In genomic region chr10:13953371-13953770, GRCh38 we compare ENCODE assay signal across 31 cellular contexts.
"Had no signal": no experiment of that assay in that cellular context is flagged by ENCODE, and none has a peak within 500 bp of the region (broad histone marks: within the 10 kb centered on the region; RNA-seq: fewer than 3 reads in every experiment).

No MANE protein-coding gene starts in this region.

- H3K9me3 ChIP-seq: heart left ventricle, right atrium auricular region, suprapubic skin, tibial artery, upper lobe of right lung had no signal

- ATAC-seq: activated CD4-positive, alpha-beta T cell treated with anti-CD3 and anti-CD28 coated beads for 36 hours; activated CD8-positive, alpha-beta memory T cell treated with anti-CD3 and anti-CD28 coated beads, Interleukin-2, amount 10 ng/mL, durations not matched to agents 7 days and 5 days; activated CD8-positive, alpha-beta T cell treated with anti-CD3 and anti-CD28 coated beads, Interleukin-2, amount 10 ng/mL, durations not matched to agents 7 days and 5 days; activated naive CD8-positive, alpha-beta T cell treated with anti-CD3 and anti-CD28 coated beads, Interleukin-2, amount 50 U/mL, for 24 hours; esophagus mucosa; foreskin keratinocyte; heart left ventricle; left colon; upper lobe of right lung had no signal

- DNase-seq: activated CD4-positive, alpha-beta T cell treated with anti-CD3 and anti-CD28 coated beads for 36 hours; activated CD4-positive, CD25-positive, alpha-beta regulatory T cell; activated CD8-positive, alpha-beta memory T cell treated with anti-CD3 and anti-CD28 coated beads, Interleukin-2, amount 10 ng/mL, durations not matched to agents 7 days and 5 days; activated CD8-positive, alpha-beta T cell treated with anti-CD3 and anti-CD28 coated beads, Interleukin-2, amount 10 ng/mL, durations not matched to agents 7 days and 5 days; activated naive CD8-positive, alpha-beta T cell treated with anti-CD3 and anti-CD28 coated beads, Interleukin-2, amount 50 U/mL, for 24 hours; activated T-cell treated with anti-CD3 and anti-CD28 coated beads, Interleukin-2, amount 50 U/mL, for 48 hours; amygdala; cerebellar nuclear complex; cortex of kidney; foreskin keratinocyte; heart left ventricle; hypothalamus; immature natural killer cell; kidney; left colon; mammary epithelial cell; naive B cell; nephron progenitor cell; stimulated activated CD4-positive, alpha-beta T cell treated with anti-CD3 and anti-CD28 coated beads, Interleukin-15, amount 100 ng/mL, for 24 hours; stimulated activated CD4-positive, alpha-beta T cell treated with anti-CD3 and anti-CD28 coated beads, Interleukin-2, amount 100 ng/mL, for 24 hours; stimulated activated naive CD4-positive, alpha-beta T cell; tibial artery; upper lobe of right lung had no signal

- H3K9me3 Mint-ChIP-seq: activated naive CD4-positive, alpha-beta T cell treated with anti-CD3 and anti-CD28 coated beads, Interleukin-2, amount 50 U/mL, for 24 hours; activated T-helper 2 cell treated with anti-CD3 and anti-CD28 coated beads, Interferon-gamma antibody, Interleukin-2, Interleukin-4, amounts not matched to agents 10 μg/mL and 5 μg/mL and 100 μg/mL, durations not matched to agents 14 hours and 24 hours and 36 hours had no signal

- H3K4me3 ChIP-seq: cardiac muscle cell, heart left ventricle, right atrium auricular region, suprapubic skin, tibial artery, upper lobe of right lung had no signal

- FAIRE-seq: endothelial cell of umbilical vein, kidney had no signal

- H3K4me1 Mint-ChIP-seq: activated CD4-positive, alpha-beta T cell treated with anti-CD3 and anti-CD28 coated beads for 36 hours; activated CD8-positive, alpha-beta memory T cell treated with anti-CD3 and anti-CD28 coated beads, Interleukin-2, amount 10 ng/mL, durations not matched to agents 7 days and 5 days; immature natural killer cell; naive B cell had no signal

- H3K27me3 ChIP-seq: cardiac muscle cell, foreskin keratinocyte, heart left ventricle, right atrium auricular region, suprapubic skin, tibial artery, upper lobe of right lung had no signal

- H3K4me1 ChIP-seq: foreskin keratinocyte, right atrium auricular region had no signal

- H3K27me3 Mint-ChIP-seq: activated CD4-positive, alpha-beta T cell treated with anti-CD3 and anti-CD28 coated beads for 36 hours; activated naive CD4-positive, alpha-beta T cell treated with anti-CD3 and anti-CD28 coated beads, Interleukin-2, amount 50 U/mL, for 24 hours had no signal

- H3K36me3 ChIP-seq: cardiac muscle cell, heart left ventricle, right atrium auricular region, suprapubic skin, tibial artery, upper lobe of right lung had no signal

- H3K4me3 Mint-ChIP-seq: activated CD4-positive, alpha-beta T cell treated with anti-CD3 and anti-CD28 coated beads for 36 hours; activated CD8-positive, alpha-beta memory T cell treated with anti-CD3 and anti-CD28 coated beads, Interleukin-2, amount 10 ng/mL, durations not matched to agents 7 days and 5 days; activated CD8-positive, alpha-beta T cell treated with anti-CD3 and anti-CD28 coated beads, Interleukin-2, amount 10 ng/mL, durations not matched to agents 7 days and 5 days; activated naive CD4-positive, alpha-beta T cell treated with anti-CD3 and anti-CD28 coated beads, Interleukin-2, amount 50 U/mL, for 24 hours; activated naive CD8-positive, alpha-beta T cell treated with anti-CD3 and anti-CD28 coated beads, Interleukin-2, amount 50 U/mL, for 24 hours; immature natural killer cell; mesothelial cell of epicardium; naive B cell; nephron progenitor cell had no signal

- H3K36me3 Mint-ChIP-seq: immature natural killer cell, mesothelial cell of epicardium had no signal

- H3K27ac Mint-ChIP-seq: activated CD4-positive, alpha-beta T cell treated with anti-CD3 and anti-CD28 coated beads for 36 hours; activated CD8-positive, alpha-beta memory T cell treated with anti-CD3 and anti-CD28 coated beads, Interleukin-2, amount 10 ng/mL, durations not matched to agents 7 days and 5 days; activated CD8-positive, alpha-beta T cell treated with anti-CD3 and anti-CD28 coated beads, Interleukin-2, amount 10 ng/mL, durations not matched to agents 7 days and 5 days; activated naive CD4-positive, alpha-beta T cell treated with anti-CD3 and anti-CD28 coated beads, Interleukin-2, amount 50 U/mL, for 24 hours; activated naive CD8-positive, alpha-beta T cell treated with anti-CD3 and anti-CD28 coated beads, Interleukin-2, amount 50 U/mL, for 24 hours; activated T-helper 2 cell treated with anti-CD3 and anti-CD28 coated beads, Interferon-gamma antibody, Interleukin-2, Interleukin-4, amounts not matched to agents 10 μg/mL and 5 μg/mL and 100 μg/mL, durations not matched to agents 14 hours and 24 hours and 36 hours; immature natural killer cell; mesothelial cell of epicardium; naive B cell; nephron progenitor cell had no signal

- H3K27ac ChIP-seq: cardiac muscle cell, foreskin keratinocyte, heart left ventricle, right atrium auricular region, suprapubic skin, tibial artery, upper lobe of right lung had no signal
